Comparison of ENCODE assay signal across 14 cellular contexts in genomic region chr15:67242665-67243064, GRCh38. TPM values are rescaled to one million over a fixed set of nuclear protein-coding genes. Genes with fewer than 3 reads are reported as not detected.
A peak's percentile ranks its signal among the peaks of the same experiment; 100 is the strongest.
DNase-seq lines count a peak whose midpoint lies in the region.
"Had no signal": no experiment of that assay in that cellular context is flagged by ENCODE, and none has a peak within 500 bp of the region (broad histone marks: within the 10 kb centered on the region; RNA-seq: fewer than 3 reads in every experiment).

No MANE protein-coding gene starts in this region.

- H3K4me1 ChIP-seq in mesenchymal stem cell (ENCODE audit: control insufficient read depth, insufficient read depth, low read depth, low read length), result no peaks in the 10 kb centered on the region
- H3K4me1 ChIP-seq: ascending aorta had no signal

- no peak overlapping the region for H2BK120ac ChIP-seq in mesenchymal stem cell (ENCODE audit: low read depth, low read length)

- H3K9me3 ChIP-seq in mesenchymal stem cell (ENCODE audit: control insufficient read depth, low read length), result no peaks in the 10 kb centered on the region
- H3K9me3 ChIP-seq: esophagus squamous epithelium had no signal

- H3K14ac ChIP-seq in mesenchymal stem cell (ENCODE audit: low read length in 2 of 2), result no peak overlapping the region

- DNase-seq in GM04504 (ENCODE audit: low read depth) (peak; percentile 26), MV-4-11 (lab: John Stamatoyannopoulos, UW) (peak; percentile 77), mesenchymal stem cell (no peak), superior temporal gyrus (ENCODE audit: extremely low spot score) (no peak), cortex of kidney (lab: John Stamatoyannopoulos, UW) (no peak), NCI-H1694 (lab: John Stamatoyannopoulos, UW) (no peak)
- DNase-seq in activated T-helper 1 cell treated with anti-CD3 and anti-CD28 coated beads, Interleukin-12 subunit alpha, Interleukin-12 subunit beta, Interleukin-2, Interleukin-4 antibody, amounts not matched to agents 30 ng/mL and 10 ng/mL and 1 ng/mL, durations not matched to agents 14 hours and 24 hours and 36 hours (ENCODE audit: low spot score), result no peak
- DNase-seq: activated CD4-positive, alpha-beta T cell treated with anti-CD3 and anti-CD28 coated beads, Interleukin-2, amount 50 U/mL, for 48 hours; esophagus squamous epithelium; GDM1; left ventricle myocardium inferior; NCI-H1436 treated with DMSO at 0.1 percent for 48 hours; SHP77 had no signal

- no peak overlapping the region for H2BK15ac ChIP-seq in mesenchymal stem cell (ENCODE audit: low read depth, poor library complexity, severe bottlenecking)

- no peak overlapping the region for H4K91ac ChIP-seq in mesenchymal stem cell (ENCODE audit: low read length)

- H3K4ac ChIP-seq in mesenchymal stem cell (ENCODE audit: low read depth in 1 of 2, low read length in 2 of 2), result no peak overlapping the region

- no peak overlapping the region for H3K4me2 ChIP-seq in mesenchymal stem cell (ENCODE audit: low read length, poor library complexity, severe bottlenecking)

- H3K27ac Mint-ChIP-seq in activated T-helper 1 cell treated with anti-CD3 and anti-CD28 coated beads, Interleukin-12 subunit alpha, Interleukin-12 subunit beta, Interleukin-2, Interleukin-4 antibody, amounts not matched to agents 30 ng/mL and 10 ng/mL and 1 ng/mL, durations not matched to agents 14 hours and 24 hours and 36 hours, result peak overlapping the region; percentile 38

- H2BK5ac ChIP-seq in mesenchymal stem cell (ENCODE audit: low read depth, low read length, poor library complexity, severe bottlenecking), result no peak overlapping the region

- no peak overlapping the region for H3K18ac ChIP-seq in mesenchymal stem cell (ENCODE audit: low read depth in 1 of 2, low read length in 2 of 2)

- H3K4me3 Mint-ChIP-seq in activated T-helper 1 cell treated with anti-CD3 and anti-CD28 coated beads, Interleukin-12 subunit alpha, Interleukin-12 subunit beta, Interleukin-2, Interleukin-4 antibody, amounts not matched to agents 30 ng/mL and 10 ng/mL and 1 ng/mL, durations not matched to agents 14 hours and 24 hours and 36 hours, result peak overlapping the region; percentile 13

- H3K36me3 Mint-ChIP-seq in activated T-helper 1 cell treated with anti-CD3 and anti-CD28 coated beads, Interleukin-12 subunit alpha, Interleukin-12 subunit beta, Interleukin-2, Interleukin-4 antibody, amounts not matched to agents 30 ng/mL and 10 ng/mL and 1 ng/mL, durations not matched to agents 14 hours and 24 hours and 36 hours (ENCODE audit: low read depth), result peaks cover 29% of the 10 kb centered on the region

- H3K79me1 ChIP-seq in mesenchymal stem cell (replicated peaks; ENCODE audit: low read length, poor library complexity, severe bottlenecking), result peaks cover 16% of the 10 kb centered on the region

- no peak overlapping the region for H3K27ac ChIP-seq in mesenchymal stem cell (ENCODE audit: low read length, poor library complexity, severe bottlenecking)
- H3K27ac ChIP-seq: ascending aorta, left ventricle myocardium inferior had no signal

- H4K8ac ChIP-seq in mesenchymal stem cell (ENCODE audit: low read length), result no peak overlapping the region

- H3K27me3 Mint-ChIP-seq in activated T-helper 1 cell treated with anti-CD3 and anti-CD28 coated beads, Interleukin-12 subunit alpha, Interleukin-12 subunit beta, Interleukin-2, Interleukin-4 antibody, amounts not matched to agents 30 ng/mL and 10 ng/mL and 1 ng/mL, durations not matched to agents 14 hours and 24 hours and 36 hours (ENCODE audit: insufficient read depth), result no peaks in the 10 kb centered on the region

- H3K4me3 ChIP-seq in mesenchymal stem cell (ENCODE audit: insufficient read depth in 1 of 2, low read depth in 1 of 2, low read length in 2 of 2), result no peak overlapping the region
- H3K4me3 ChIP-seq: ascending aorta, esophagus squamous epithelium, left ventricle myocardium inferior had no signal

- H2BK12ac ChIP-seq in mesenchymal stem cell (ENCODE audit: low read length in 2 of 2), result no peak overlapping the region

- no peak overlapping the region for H2AK5ac ChIP-seq in mesenchymal stem cell (ENCODE audit: low read length, severe bottlenecking)

- peaks cover 0 to 15% of the 10 kb centered on the region in 2 experiments for H3K36me3 ChIP-seq in mesenchymal stem cell (ENCODE audit: control insufficient read depth in 1 of 2, insufficient read depth in 2 of 2, low read depth in 1 of 2, low read length in 2 of 2)
- H3K36me3 ChIP-seq: ascending aorta had no signal

- intact Hi-C loops in activated T-helper 1 cell treated with anti-CD3 and anti-CD28 coated beads, Interleukin-12 subunit alpha, Interleukin-12 subunit beta, Interleukin-2, Interleukin-4 antibody, amounts not matched to agents 30 ng/mL and 10 ng/mL and 1 ng/mL, durations not matched to agents 14 hours and 24 hours and 36 hours (cut with micrococcal nuclease), result loop anchor here (5.0 kb wide), 2 partner anchors 220 to 520 kb away; no protein-coding TSS in a partner anchor

- 85% methylated on average over 2 of the region's 3 CpGs for WGBS in mesenchymal stem cell

- peaks cover 53% of the 10 kb centered on the region for H3K4me1 Mint-ChIP-seq in activated T-helper 1 cell treated with anti-CD3 and anti-CD28 coated beads, Interleukin-12 subunit alpha, Interleukin-12 subunit beta, Interleukin-2, Interleukin-4 antibody, amounts not matched to agents 30 ng/mL and 10 ng/mL and 1 ng/mL, durations not matched to agents 14 hours and 24 hours and 36 hours (ENCODE audit: low read depth)

- no peak overlapping the region for H3K23ac ChIP-seq in mesenchymal stem cell (ENCODE audit: low read length in 2 of 2)

- no peak overlapping the region for H2AFZ ChIP-seq in mesenchymal stem cell (ENCODE audit: low read depth, low read length)

- H3K9me3 Mint-ChIP-seq in activated T-helper 1 cell treated with anti-CD3 and anti-CD28 coated beads, Interleukin-12 subunit alpha, Interleukin-12 subunit beta, Interleukin-2, Interleukin-4 antibody, amounts not matched to agents 30 ng/mL and 10 ng/mL and 1 ng/mL, durations not matched to agents 14 hours and 24 hours and 36 hours, result peaks cover 4% of the 10 kb centered on the region

- no peaks in the 10 kb centered on the region for H3K27me3 ChIP-seq in mesenchymal stem cell (ENCODE audit: control insufficient read depth in 1 of 2, insufficient read depth in 1 of 2, low read length in 2 of 2)
- H3K27me3 ChIP-seq: ascending aorta, esophagus squamous epithelium had no signal

- H3K9ac ChIP-seq in mesenchymal stem cell (ENCODE audit: low read length), result peak overlapping the region; percentile 16

RNA-seq across cellular contexts. Expression of gene AAGAB, which starts 11.8 kb away (rescaled TPM):
- total RNA-seq in activated T-helper 1 cell treated with anti-CD3 and anti-CD28 coated beads, Interleukin-12 subunit alpha, Interleukin-12 subunit beta, Interleukin-2, Interleukin-4 antibody, amounts not matched to agents 30 ng/mL and 10 ng/mL and 1 ng/mL, durations not matched to agents 14 hours and 24 hours and 36 hours, result 41.7 and 44.0 TPM in 2 replicates
- 24.1 TPM for polyA plus RNA-seq in mesenchymal stem cell (2013, experiment 1 of 2)
- 25.7 TPM for polyA plus RNA-seq in mesenchymal stem cell (2013, experiment 2 of 2)

RNA-seq across cellular contexts. Expression of gene IQCH, which starts 11.9 kb away (rescaled TPM):
- total RNA-seq in activated T-helper 1 cell treated with anti-CD3 and anti-CD28 coated beads, Interleukin-12 subunit alpha, Interleukin-12 subunit beta, Interleukin-2, Interleukin-4 antibody, amounts not matched to agents 30 ng/mL and 10 ng/mL and 1 ng/mL, durations not matched to agents 14 hours and 24 hours and 36 hours, result 0.88 and 1.2 TPM in 2 replicates
- 0.76 TPM for polyA plus RNA-seq in mesenchymal stem cell (2013, experiment 1 of 2)
- 0.84 TPM for polyA plus RNA-seq in mesenchymal stem cell (2013, experiment 2 of 2)
- total RNA-seq: ascending aorta had no signal

Comparison
In these comparisons a context has a peak if more than half of its experiments do, and no peak if none do; other contexts are left out.
1. DNase-seq: peak in GM04504 (single experiment) and MV-4-11 (single experiment); none in activated T-helper 1 cell treated with anti-CD3 and anti-CD28 coated beads, Interleukin-12 subunit alpha, Interleukin-12 subunit beta, Interleukin-2, Interleukin-4 antibody, amounts not matched to agents 30 ng/mL and 10 ng/mL and 1 ng/mL, durations not matched to agents 14 hours and 24 hours and 36 hours (single experiment), mesenchymal stem cell (single experiment), superior temporal gyrus (single experiment), cortex of kidney (single experiment) and NCI-H1694 (single experiment).